25 cellular contexts compared by ENCODE assay signal in the genomic region with DNA sequence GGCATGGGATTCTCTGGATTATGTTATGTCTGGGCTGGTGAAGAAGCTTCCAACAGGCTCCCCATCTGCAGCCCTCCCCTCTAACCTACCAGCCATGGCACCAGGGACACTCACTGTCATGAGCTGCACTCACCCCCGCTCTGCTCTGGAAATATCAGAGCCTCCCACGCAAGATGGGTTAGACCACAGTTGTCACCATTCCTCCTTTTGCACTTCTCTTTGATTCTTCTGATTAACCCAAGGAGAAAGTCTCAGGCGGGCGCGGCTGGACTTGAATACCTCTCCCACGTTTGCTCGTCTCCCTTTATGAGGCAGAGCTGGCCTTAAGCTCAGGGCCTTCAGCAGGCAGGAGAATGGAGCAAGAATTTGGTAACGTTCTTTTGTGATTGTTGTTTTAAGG.
DNase-seq lines count a peak whose midpoint lies in the region; ATAC-seq and TF ChIP-seq lines count a peak whose summit lies in the region.
"Had no signal": no experiment of that assay in that cellular context is flagged by ENCODE, and none has a peak within 500 bp of the region (broad histone marks: within the 10 kb centered on the region; RNA-seq: fewer than 3 reads in every experiment).

No MANE protein-coding gene starts in this region.

- H3K4me3 ChIP-seq in transverse colon (no peak overlapping the region), HAP-1 (no peak overlapping the region)
- no peak overlapping the region for H3K4me3 ChIP-seq in effector memory CD4-positive, alpha-beta T cell (ENCODE audit: insufficient read depth, low read depth, low read length, poor library complexity, severe bottlenecking)
- H3K4me3 ChIP-seq: BLaER1 treated with 17β-estradiol and CSF1 and Interleukin-3, amounts not matched to agents 10 nM and 100 nM; esophagus squamous epithelium; gastrocnemius medialis; GM23338 had no signal

- no peak overlapping the region for H3K4me3 Mint-ChIP-seq in activated naive CD8-positive, alpha-beta T cell treated with anti-CD3 and anti-CD28 coated beads, Interleukin-2, amount 50 U/mL, for 24 hours
- H3K4me3 Mint-ChIP-seq in activated naive CD8-positive, alpha-beta T cell treated with anti-CD3 and anti-CD28 coated beads for 36 hours, result no peak overlapping the region
- no peak overlapping the region for H3K4me3 Mint-ChIP-seq in dendritic cell treated with granulocyte-macrophage colony-stimulating factor and Interleukin-4, amounts not matched to agents 40 ng/mL and 50 ng/mL, for 4 days
- H3K4me3 Mint-ChIP-seq: activated naive CD8-positive, alpha-beta T cell treated with anti-CD3 and anti-CD28 coated beads, Interleukin-2, amount 10 ng/mL, durations not matched to agents 7 days and 5 days; activated T-helper 1 cell treated with anti-CD3 and anti-CD28 coated beads, Interleukin-12 subunit alpha, Interleukin-12 subunit beta, Interleukin-2, Interleukin-4 antibody, amounts not matched to agents 30 ng/mL and 10 ng/mL and 1 ng/mL, durations not matched to agents 14 hours and 24 hours and 36 hours; GM23338; stimulated activated naive CD8-positive, alpha-beta T cell treated with anti-CD3 and anti-CD28 coated beads, Interleukin-15, Interleukin-2, amounts not matched to agents 100 ng/mL and 50 ng/mL, for 24 hours had no signal

- H3K27ac ChIP-seq in transverse colon, result no peak overlapping the region
- no peak overlapping the region for H3K27ac ChIP-seq in effector memory CD4-positive, alpha-beta T cell (ENCODE audit: insufficient read depth, low read length, poor library complexity, severe bottlenecking)
- H3K27ac ChIP-seq: BLaER1 treated with 17β-estradiol and CSF1 and Interleukin-3, amounts not matched to agents 10 nM and 100 nM; gastrocnemius medialis had no signal

- no peak for TF ChIP-seq EP300 in transverse colon (IDR thresholded peaks at IDR 0.05; ENCODE audit: low read depth)

- TF ChIP-seq CTCF in transverse colon (IDR thresholded peaks at IDR 0.05), result no peak
- TF ChIP-seq CTCF in GM13976 (IDR thresholded peaks at IDR 0.05; ENCODE audit: borderline replicate concordance, control extremely low read depth, extremely low read depth, insufficient read depth, missing control alignments), result no peak

- no peaks in the 10 kb centered on the region for H3K36me3 Mint-ChIP-seq in activated naive CD8-positive, alpha-beta T cell treated with anti-CD3 and anti-CD28 coated beads, Interleukin-2, amount 50 U/mL, for 24 hours (ENCODE audit: low read depth)
- H3K36me3 Mint-ChIP-seq in activated naive CD8-positive, alpha-beta T cell treated with anti-CD3 and anti-CD28 coated beads for 36 hours, result no peaks in the 10 kb centered on the region
- no peaks in the 10 kb centered on the region for H3K36me3 Mint-ChIP-seq in dendritic cell treated with granulocyte-macrophage colony-stimulating factor and Interleukin-4, amounts not matched to agents 40 ng/mL and 50 ng/mL, for 4 days (ENCODE audit: low read depth)
- H3K36me3 Mint-ChIP-seq: activated naive CD8-positive, alpha-beta T cell treated with anti-CD3 and anti-CD28 coated beads, Interleukin-2, amount 10 ng/mL, durations not matched to agents 7 days and 5 days had no signal

- H3K27me3 Mint-ChIP-seq in activated naive CD8-positive, alpha-beta T cell treated with anti-CD3 and anti-CD28 coated beads, Interleukin-2, amount 50 U/mL, for 24 hours, result peaks cover 38% of the 10 kb centered on the region
- peaks cover 21% of the 10 kb centered on the region for H3K27me3 Mint-ChIP-seq in activated naive CD8-positive, alpha-beta T cell treated with anti-CD3 and anti-CD28 coated beads for 36 hours
- peaks cover 21% of the 10 kb centered on the region for H3K27me3 Mint-ChIP-seq in dendritic cell treated with granulocyte-macrophage colony-stimulating factor and Interleukin-4, amounts not matched to agents 40 ng/mL and 50 ng/mL, for 4 days

- H3K27me3 ChIP-seq in transverse colon (no peaks in the 10 kb centered on the region), HAP-1 (ENCODE audit: low read depth) (peaks cover 10% of the 10 kb centered on the region; the same call in 1 of the 2 replicates)
- no peaks in the 10 kb centered on the region for H3K27me3 ChIP-seq in effector memory CD4-positive, alpha-beta T cell (replicated peaks; ENCODE audit: control insufficient read depth, insufficient read depth, low read length, poor library complexity, severe bottlenecking)
- H3K27me3 ChIP-seq: esophagus squamous epithelium, gastrocnemius medialis had no signal

- H3K4me1 Mint-ChIP-seq in activated naive CD8-positive, alpha-beta T cell treated with anti-CD3 and anti-CD28 coated beads, Interleukin-2, amount 50 U/mL, for 24 hours, result peaks cover 18% of the 10 kb centered on the region
- peaks cover 6% of the 10 kb centered on the region for H3K4me1 Mint-ChIP-seq in activated naive CD8-positive, alpha-beta T cell treated with anti-CD3 and anti-CD28 coated beads for 36 hours
- H3K4me1 Mint-ChIP-seq in dendritic cell treated with granulocyte-macrophage colony-stimulating factor and Interleukin-4, amounts not matched to agents 40 ng/mL and 50 ng/mL, for 4 days (ENCODE audit: low read depth), result peaks cover 43% of the 10 kb centered on the region

- DNase-seq in activated naive CD8-positive, alpha-beta T cell treated with anti-CD3 and anti-CD28 coated beads, Interleukin-2, amount 50 U/mL, for 24 hours, result no peak
- DNase-seq in activated naive CD8-positive, alpha-beta T cell treated with anti-CD3 and anti-CD28 coated beads for 36 hours, result no peak
- peak; percentile 63 for DNase-seq in OCI-M1 (lab: John Stamatoyannopoulos, UW)
- peak; percentile 10 for DNase-seq in transverse colon
- DNase-seq in effector memory CD4-positive, alpha-beta T cell, result no peak
- no peak for DNase-seq in HAP-1 (ENCODE audit: low spot score in 2 of 2)
- no peak for DNase-seq in GM13976 (ENCODE audit: low spot score)
- DNase-seq: ACHN; activated CD4-positive, alpha-beta T cell treated with anti-CD3 and anti-CD28 coated beads for 4 hours; activated naive CD8-positive, alpha-beta T cell treated with anti-CD3 and anti-CD28 coated beads, Interleukin-2, amount 10 ng/mL, durations not matched to agents 7 days and 5 days; effector CD8-positive, alpha-beta T cell; esophagus squamous epithelium; gastrocnemius medialis; hypothalamus; NCI-H1105 treated with DMSO at 0.1 percent for 48 hours; NCI-H2029 treated with DMSO at 0.1 percent for 48 hours; stimulated activated CD4-positive, alpha-beta T cell treated with anti-CD3 and anti-CD28 coated beads, Interleukin-2, amount 100 ng/mL, for 24 hours; SW 1271; trophoblast cell had no signal

- H3K9me3 Mint-ChIP-seq in activated naive CD8-positive, alpha-beta T cell treated with anti-CD3 and anti-CD28 coated beads, Interleukin-2, amount 50 U/mL, for 24 hours, result no peaks in the 10 kb centered on the region
- no peaks in the 10 kb centered on the region for H3K9me3 Mint-ChIP-seq in activated naive CD8-positive, alpha-beta T cell treated with anti-CD3 and anti-CD28 coated beads for 36 hours
- H3K9me3 Mint-ChIP-seq in dendritic cell treated with granulocyte-macrophage colony-stimulating factor and Interleukin-4, amounts not matched to agents 40 ng/mL and 50 ng/mL, for 4 days, result no peaks in the 10 kb centered on the region
- H3K9me3 Mint-ChIP-seq: activated naive CD8-positive, alpha-beta T cell treated with anti-CD3 and anti-CD28 coated beads, Interleukin-2, amount 10 ng/mL, durations not matched to agents 7 days and 5 days; activated T-helper 1 cell treated with anti-CD3 and anti-CD28 coated beads, Interleukin-12 subunit alpha, Interleukin-12 subunit beta, Interleukin-2, Interleukin-4 antibody, amounts not matched to agents 30 ng/mL and 10 ng/mL and 1 ng/mL, durations not matched to agents 14 hours and 24 hours and 36 hours; GM23338; stimulated activated naive CD8-positive, alpha-beta T cell treated with anti-CD3 and anti-CD28 coated beads, Interleukin-15, Interleukin-2, amounts not matched to agents 100 ng/mL and 50 ng/mL, for 24 hours had no signal

- in situ Hi-C loops in transverse colon (cut with MboI; ENCODE audit: low pct_ligation_motif_present in 1 of 4, low pct_unique_long_range_greater_than_20kb in 1 of 4, low sequenced_read_pairs in 3 of 4) (no loop called here), HAP-1 (cut with MboI; ENCODE audit: low sequenced_read_pairs) (no loop called here), GM13976 (cut with MboI; ENCODE audit: low sequenced_read_pairs, unreplicated experiment) (no loop called here)

- no peaks in the 10 kb centered on the region for H3K36me3 ChIP-seq in transverse colon
- no peaks in the 10 kb centered on the region for H3K36me3 ChIP-seq in effector memory CD4-positive, alpha-beta T cell (ENCODE audit: control insufficient read depth, insufficient read depth, low read length)
- no peaks in the 10 kb centered on the region for H3K36me3 ChIP-seq in HAP-1 (replicated peaks)
- H3K36me3 ChIP-seq: BLaER1 treated with 17β-estradiol and CSF1 and Interleukin-3, amounts not matched to agents 10 nM and 100 nM; esophagus squamous epithelium; gastrocnemius medialis had no signal

- H3K4me1 ChIP-seq in transverse colon (peaks cover 4 to 21% (median 11%) of the 10 kb centered on the region in 4 donors), HAP-1 (no peaks in the 10 kb centered on the region)
- H3K4me1 ChIP-seq in effector memory CD4-positive, alpha-beta T cell (ENCODE audit: control insufficient read depth, insufficient read depth, low read length, poor library complexity, severe bottlenecking), result no peaks in the 10 kb centered on the region

- no peak overlapping the region for H3K27ac Mint-ChIP-seq in activated naive CD8-positive, alpha-beta T cell treated with anti-CD3 and anti-CD28 coated beads, Interleukin-2, amount 50 U/mL, for 24 hours
- H3K27ac Mint-ChIP-seq in activated naive CD8-positive, alpha-beta T cell treated with anti-CD3 and anti-CD28 coated beads for 36 hours, result no peak overlapping the region
- H3K27ac Mint-ChIP-seq in dendritic cell treated with granulocyte-macrophage colony-stimulating factor and Interleukin-4, amounts not matched to agents 40 ng/mL and 50 ng/mL, for 4 days, result peak overlapping the region; percentile 28
- H3K27ac Mint-ChIP-seq: activated naive CD8-positive, alpha-beta T cell treated with anti-CD3 and anti-CD28 coated beads, Interleukin-2, amount 10 ng/mL, durations not matched to agents 7 days and 5 days; activated T-helper 1 cell treated with anti-CD3 and anti-CD28 coated beads, Interleukin-12 subunit alpha, Interleukin-12 subunit beta, Interleukin-2, Interleukin-4 antibody, amounts not matched to agents 30 ng/mL and 10 ng/mL and 1 ng/mL, durations not matched to agents 14 hours and 24 hours and 36 hours; GM23338; progenitor cell of endocrine pancreas; stimulated activated naive CD8-positive, alpha-beta T cell treated with anti-CD3 and anti-CD28 coated beads, Interleukin-15, Interleukin-2, amounts not matched to agents 100 ng/mL and 50 ng/mL, for 24 hours had no signal

- ATAC-seq in activated naive CD8-positive, alpha-beta T cell treated with anti-CD3 and anti-CD28 coated beads, Interleukin-2, amount 50 U/mL, for 24 hours, result peak; percentile 47
- ATAC-seq: gastrocnemius medialis, GM23338 had no signal

- TF ChIP-seq POLR2A in transverse colon (IDR thresholded peaks at IDR 0.05), result no peak

- H3K9me3 ChIP-seq in transverse colon, result no peaks in the 10 kb centered on the region
- no peaks in the 10 kb centered on the region for H3K9me3 ChIP-seq in effector memory CD4-positive, alpha-beta T cell (ENCODE audit: control insufficient read depth, low read length)
- H3K9me3 ChIP-seq in HAP-1, result no peaks in the 10 kb centered on the region
- H3K9me3 ChIP-seq: esophagus squamous epithelium, gastrocnemius medialis had no signal

- intact Hi-C loops in dendritic cell treated with granulocyte-macrophage colony-stimulating factor and Interleukin-4, amounts not matched to agents 40 ng/mL and 50 ng/mL, for 4 days (cut with micrococcal nuclease), result no loop called here
- intact Hi-C loops in transverse colon (cut with DNase I; ENCODE audit: low total_unique reads), result no loop called here

- WGBS in transverse colon (ENCODE audit: low coverage in 1 of 2), 2 donors, result 64% methylated on average over 6 to 8 of the region's 8 CpGs

Comparison
In these comparisons a context has a peak if more than half of its experiments do, and no peak if none do; other contexts are left out.
1. DNase-seq: peak in OCI-M1 (single experiment) and transverse colon (single experiment); none in activated naive CD8-positive, alpha-beta T cell treated with anti-CD3 and anti-CD28 coated beads, Interleukin-2, amount 50 U/mL, for 24 hours (single experiment), activated naive CD8-positive, alpha-beta T cell treated with anti-CD3 and anti-CD28 coated beads for 36 hours (single experiment), effector memory CD4-positive, alpha-beta T cell (0 of 3), HAP-1 (0 of 2) and GM13976 (single experiment).